8 cellular contexts compared by ENCODE assay signal in the genomic region with DNA sequence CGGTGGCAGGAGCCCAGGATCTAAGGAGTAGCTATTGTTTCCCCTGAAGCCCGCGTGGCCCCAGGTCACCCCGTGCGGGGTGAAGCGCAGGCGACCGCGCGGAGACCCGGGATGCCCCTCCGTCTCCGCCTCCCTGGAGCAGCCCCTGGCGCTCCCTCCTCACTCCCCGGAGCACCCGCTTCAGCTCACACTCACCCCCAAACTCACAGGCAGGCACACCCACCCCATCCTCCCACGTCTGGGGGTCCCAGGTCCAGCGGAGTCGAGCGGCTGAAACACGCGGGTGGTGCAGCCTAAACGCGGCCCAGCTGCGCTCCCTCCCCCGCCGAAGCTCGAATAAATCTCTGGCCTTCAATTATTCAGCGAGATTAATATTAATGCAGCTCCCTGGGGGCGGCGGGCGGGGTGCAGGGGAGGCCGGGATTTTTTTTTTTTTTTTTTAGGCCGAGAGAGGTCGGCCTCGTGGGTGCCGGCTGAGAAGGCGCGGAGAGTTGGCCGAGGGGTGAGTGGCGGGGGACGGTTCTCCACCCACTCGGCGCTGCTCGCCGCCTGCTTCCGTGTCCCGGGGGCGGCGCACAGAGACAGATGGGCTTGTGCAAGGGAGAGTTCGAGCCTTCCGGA. TPM values are rescaled to one million over a fixed set of nuclear protein-coding genes. Genes with fewer than 3 reads are reported as not detected.
DNase-seq lines count a peak whose midpoint lies in the region; TF ChIP-seq lines count a peak whose summit lies in the region.

No MANE protein-coding gene starts in this region.

- no peak overlapping the region for H3K9ac ChIP-seq in fibroblast of lung (ENCODE audit: insufficient read depth, low read length)

- H3K4me1 ChIP-seq in Peyer's patch = peaks cover 0 to 23% (median 5%) of the 10 kb centered on the region in 4 donors
- peaks cover 2% of the 10 kb centered on the region for H3K4me1 ChIP-seq in fibroblast of lung (ENCODE audit: control insufficient read depth, extremely low read depth, insufficient read depth, low read length)
- peaks cover 3% of the 10 kb centered on the region for H3K4me1 ChIP-seq in prostate gland (replicated peaks)
- no peaks in the 10 kb centered on the region for H3K4me1 ChIP-seq in BE2C

- peak overlapping the region; percentile 10 to 49 (median 36) for H3K4me3 ChIP-seq in Peyer's patch
- peak overlapping the region in 3 of 4 experiments; percentile 9 to 54 (median 41) for H3K4me3 ChIP-seq in fibroblast of lung (replicated peaks in 1 of 4; ENCODE audit: control extremely low read depth in 1 of 4, insufficient read depth in 1 of 4, low read depth in 3 of 4, low read length in 4 of 4)
- H3K4me3 ChIP-seq in prostate gland = peak overlapping the region; percentile 26 to 37
- no peak overlapping the region for H3K4me3 ChIP-seq in BE2C (ENCODE audit: low read depth, low read length)

- no peaks in the 10 kb centered on the region for H3K79me2 ChIP-seq in fibroblast of lung (ENCODE audit: control insufficient read depth, insufficient read depth, low read length)

- H4K20me1 ChIP-seq in fibroblast of lung (ENCODE audit: control insufficient read depth, extremely low read depth, insufficient read depth, low read length) = no peaks in the 10 kb centered on the region

- no peak for TF ChIP-seq CTCF in Peyer's patch (IDR thresholded peaks at IDR 0.05)
- TF ChIP-seq CTCF in fibroblast of lung (conservative IDR thresholded peaks at IDR 0.05 in 1 of 2, IDR thresholded peaks at IDR 0.05 in 1 of 2; ENCODE audit: low read depth in 1 of 2, low read length in 2 of 2) = no peak
- TF ChIP-seq CTCF in prostate gland (IDR thresholded peaks at IDR 0.05) = no peak
- no peak for TF ChIP-seq CTCF in BE2C (IDR thresholded peaks at IDR 0.05; ENCODE audit: low read depth, low read length)

- DNase-seq in Daoy (ENCODE audit: low read depth) (peak; percentile 8), Peyer's patch (no peak), fibroblast of lung (ENCODE audit: low read depth in 2 of 2) (no peak), prostate gland (ENCODE audit: low spot score) (no peak), NOMO-1 treated with DMSO at 0.1 percent for 48 hours (lab: John Stamatoyannopoulos, UW; ENCODE audit: unreplicated experiment) (no peak), HCEC 1CT (no peak), BE2C (no peak), LoVo (ENCODE audit: low spot score) (no peak)

- peaks cover 0 to 28% of the 10 kb centered on the region in 2 donors for H3K27me3 ChIP-seq in Peyer's patch
- peaks cover 16% of the 10 kb centered on the region for H3K27me3 ChIP-seq in fibroblast of lung (ENCODE audit: control insufficient read depth, insufficient read depth, low read length)
- H3K27me3 ChIP-seq in prostate gland (replicated peaks; ENCODE audit: insufficient read depth) = no peaks in the 10 kb centered on the region
- H3K27me3 ChIP-seq in BE2C = peaks cover 59% of the 10 kb centered on the region

- intact Hi-C loops in prostate gland (cut with DNase I) = no loop called here

- TF ChIP-seq POLR2A in Peyer's patch (IDR thresholded peaks at IDR 0.05) (no peak), prostate gland (IDR thresholded peaks at IDR 0.05) (no peak)

- 14% methylated on average over 52 of the region's 52 CpGs for WGBS in prostate gland

- H2AFZ ChIP-seq in fibroblast of lung (ENCODE audit: low read length) = no peak overlapping the region

- H3K9me3 ChIP-seq in Peyer's patch = no peaks in the 10 kb centered on the region
- H3K9me3 ChIP-seq in fibroblast of lung (ENCODE audit: control insufficient read depth, insufficient read depth, low read depth, low read length) = no peaks in the 10 kb centered on the region
- H3K9me3 ChIP-seq in prostate gland = no peaks in the 10 kb centered on the region
- no peaks in the 10 kb centered on the region for H3K9me3 ChIP-seq in BE2C

- H3K4me2 ChIP-seq in fibroblast of lung (ENCODE audit: extremely low read depth, insufficient read depth, low read length) = peak overlapping the region; percentile 71

- H3K36me3 ChIP-seq in Peyer's patch = no peaks in the 10 kb centered on the region
- H3K36me3 ChIP-seq in fibroblast of lung (ENCODE audit: control insufficient read depth, insufficient read depth, low read length) = no peaks in the 10 kb centered on the region
- H3K36me3 ChIP-seq in prostate gland = no peaks in the 10 kb centered on the region
- H3K36me3 ChIP-seq in BE2C = no peaks in the 10 kb centered on the region

- H3K27ac ChIP-seq in Peyer's patch (no peak overlapping the region), fibroblast of lung (ENCODE audit: insufficient read depth, low read length) (no peak overlapping the region), prostate gland (no peak overlapping the region)

RNA-seq across cellular contexts. Expression of a gene that starts 0.5 kb away (rescaled TPM):
- total RNA-seq in Daoy (2014; rRNA removed; shearing (Covaris generic)) = 0.03 and 0.17 TPM in 2 replicates
- total RNA-seq in Peyer's patch (1 to 10 TPM in 1 of 4 donors, under 1 TPM in 1, not detected in 2; 0.38 to 1.1 TPM), fibroblast of lung (2.1 and 7.6 TPM in 2 replicates), prostate gland (1 to 10 TPM in 1 of 2 donors, under 1 TPM in 1; 0.82 to 1.5 TPM)
- polyA plus RNA-seq in fibroblast of lung = 1.2 and 1.3 TPM in 2 replicates
- polyA plus RNA-seq in fibroblast of lung (2012) = 0.77 and 0.89 TPM in 2 replicates
- polyA minus RNA-seq in fibroblast of lung (ENCODE audit: low replicate concordance) = 3.7 and 24.9 TPM in 2 replicates
- not detected for polyA plus RNA-seq in BE2C (2012; ENCODE audit: insufficient read depth, insufficient read length, low read depth)
